ENCODE assay signal across 16 cellular contexts in the genomic region with DNA sequence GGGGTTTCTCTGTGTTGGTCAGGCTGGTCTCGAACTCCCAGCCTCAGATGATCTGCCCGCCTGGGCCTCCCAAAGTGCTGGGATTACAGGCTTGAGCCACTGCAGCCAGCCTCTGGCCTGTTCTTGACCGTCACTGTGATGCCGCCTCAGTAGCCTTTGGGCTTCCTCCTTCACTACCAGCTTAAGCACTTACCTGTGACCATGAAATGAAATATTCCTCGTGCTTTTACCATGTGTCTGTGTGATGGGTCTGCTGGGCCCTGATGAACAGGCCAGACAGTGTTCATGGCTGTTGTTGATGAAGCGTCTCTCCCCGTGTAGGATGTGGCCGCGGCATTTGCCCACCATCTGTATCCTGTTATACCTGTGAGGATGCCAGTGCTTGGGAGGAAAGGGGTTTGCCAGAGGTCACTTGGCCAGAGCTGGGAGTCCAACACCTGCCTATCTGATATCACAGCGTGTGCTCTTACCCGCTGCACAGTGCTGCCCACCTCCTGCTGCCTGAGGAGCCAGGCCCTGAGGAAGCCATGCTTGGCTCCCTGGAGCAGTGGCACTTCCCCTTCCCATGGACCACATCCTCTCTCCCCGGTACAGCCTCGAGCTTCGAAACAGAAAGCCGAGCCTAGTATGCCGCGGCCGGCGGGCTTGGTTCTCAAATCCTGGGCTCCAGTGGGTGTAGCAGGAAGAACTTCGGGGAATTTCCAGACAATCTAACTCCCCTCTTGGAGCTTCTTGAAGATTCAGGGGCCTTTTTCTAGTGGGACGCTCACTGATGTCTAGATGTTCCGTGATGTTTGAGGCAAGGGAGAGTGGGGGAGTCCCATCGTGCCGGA.
A peak's percentile ranks its signal among the peaks of the same experiment; 100 is the strongest.
DNase-seq lines count a peak whose midpoint lies in the region; ATAC-seq and TF ChIP-seq lines count a peak whose summit lies in the region.
"Had no signal": no experiment of that assay in that cellular context is flagged by ENCODE, and none has a peak within 500 bp of the region (broad histone marks: within the 10 kb centered on the region; RNA-seq: fewer than 3 reads in every experiment).

No MANE protein-coding gene starts in this region.

- no peak overlapping the region for H3K27ac ChIP-seq in psoas muscle
- H3K27ac ChIP-seq: colonic mucosa, KMS-11 had no signal

- peaks cover 8% of the 10 kb centered on the region for H3K4me1 ChIP-seq in psoas muscle
- H3K4me1 ChIP-seq: colonic mucosa, HAP-1 had no signal

- peaks cover 17% of the 10 kb centered on the region for H3K36me3 Mint-ChIP-seq in endothelial cell (ENCODE audit: low read depth, unreplicated experiment)
- H3K36me3 Mint-ChIP-seq: type B pancreatic cell had no signal

- no peak overlapping the region for H3K4me3 ChIP-seq in psoas muscle
- H3K4me3 ChIP-seq: colonic mucosa, HAP-1 had no signal

- peak; percentile 16 to 40 (median 28) for ATAC-seq in psoas muscle
- ATAC-seq in GM18520 (IDR thresholded peaks at IDR 0.05; ENCODE audit: unreplicated experiment): no peak

- DNase-seq in activated CD4-positive, CD25-positive, alpha-beta regulatory T cell treated with anti-CD3 and anti-CD28 coated beads, Interleukin-2, amount 50 U/mL, for 72 hours: peak; percentile 26
- DNase-seq in activated CD4-positive, CD25-positive, alpha-beta regulatory T cell (lab: John Stamatoyannopoulos, UW): no peak
- DNase-seq in Kasumi-1 (lab: John Stamatoyannopoulos, UW): peak; percentile 67 to 78
- DNase-seq in endothelial cell (ENCODE audit: low spot score): no peak
- DNase-seq in psoas muscle: no peak
- no peak for DNase-seq in COLO668 (lab: John Stamatoyannopoulos, UW; ENCODE audit: unreplicated experiment)
- no peak for DNase-seq in NCI-H2196 treated with DMSO at 0.1 percent for 48 hours (lab: John Stamatoyannopoulos, UW; ENCODE audit: unreplicated experiment)
- DNase-seq: colonic mucosa, foreskin melanocyte, NCI-H2107, SW 1271 had no signal

- H3K4me3 Mint-ChIP-seq in endothelial cell (ENCODE audit: unreplicated experiment): no peak overlapping the region
- H3K4me3 Mint-ChIP-seq: type B pancreatic cell had no signal

- 68 to 83% (median 72%) methylated on average over 24 of the region's 24 CpGs for WGBS in psoas muscle, 3 donors

- no peaks in the 10 kb centered on the region for H3K9me3 ChIP-seq in psoas muscle
- H3K9me3 ChIP-seq: colonic mucosa, HAP-1 had no signal

- peak overlapping the region; percentile 38 for H3K27ac Mint-ChIP-seq in endothelial cell (ENCODE audit: unreplicated experiment)
- H3K27ac Mint-ChIP-seq: activated naive CD8-positive, alpha-beta T cell; type B pancreatic cell had no signal

- intact Hi-C loops in psoas muscle (cut with DNase I): no loop called here

- H3K27me3 Mint-ChIP-seq in endothelial cell (ENCODE audit: unreplicated experiment): peaks cover 6% of the 10 kb centered on the region
- H3K27me3 Mint-ChIP-seq: activated naive CD8-positive, alpha-beta T cell had no signal

- no peaks in the 10 kb centered on the region for H3K9me3 Mint-ChIP-seq in endothelial cell (ENCODE audit: unreplicated experiment)
- H3K9me3 Mint-ChIP-seq: type B pancreatic cell had no signal

- H3K27me3 ChIP-seq in psoas muscle (ENCODE audit: insufficient read depth in 3 of 3, low read length in 2 of 3): no peaks in the 10 kb centered on the region
- H3K27me3 ChIP-seq: colonic mucosa had no signal

- H3K4me1 Mint-ChIP-seq in endothelial cell (ENCODE audit: unreplicated experiment): peaks cover 32% of the 10 kb centered on the region

- no peaks in the 10 kb centered on the region for H3K36me3 ChIP-seq in psoas muscle (ENCODE audit: insufficient read depth in 1 of 2, low read depth in 1 of 2)
- H3K36me3 ChIP-seq: colonic mucosa, HAP-1 had no signal

- TF ChIP-seq CTCF in endothelial cell (IDR thresholded peaks at IDR 0.05; ENCODE audit: unreplicated experiment): no peak
- no peak for TF ChIP-seq CTCF in psoas muscle (IDR thresholded peaks at IDR 0.05)

Comparison
In these comparisons a context has a peak if more than half of its experiments do, and no peak if none do; other contexts are left out.
1. DNase-seq: peak in activated CD4-positive, CD25-positive, alpha-beta regulatory T cell treated with anti-CD3 and anti-CD28 coated beads, Interleukin-2, amount 50 U/mL, for 72 hours (single experiment) and Kasumi-1 (2 of 2); none in activated CD4-positive, CD25-positive, alpha-beta regulatory T cell (0 of 4), endothelial cell (single experiment), psoas muscle (0 of 2), COLO668 (single experiment) and NCI-H2196 treated with DMSO at 0.1 percent for 48 hours (single experiment).